In the genomic region with DNA sequence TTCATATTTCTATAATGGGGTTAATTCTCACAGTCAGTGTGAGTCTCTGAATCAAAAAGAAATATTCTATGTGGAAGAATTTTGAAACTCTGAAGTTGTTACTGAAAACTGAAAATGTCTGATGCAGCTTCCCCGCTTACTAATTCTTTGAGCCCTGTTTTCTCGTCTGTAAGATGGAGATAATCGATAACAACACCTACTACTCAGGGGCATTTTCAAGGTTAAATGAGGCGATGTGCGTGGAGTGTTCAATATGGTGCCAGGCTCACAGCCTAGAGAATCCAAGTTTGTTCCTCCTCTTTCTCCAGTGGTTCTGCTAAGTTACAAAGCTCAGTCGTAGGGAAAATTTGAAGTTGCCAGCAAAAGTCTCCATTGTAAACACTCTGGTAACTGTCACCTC, we compare ENCODE assay signal across 14 cellular contexts.
DNase-seq lines count a peak whose midpoint lies in the region; ATAC-seq and TF ChIP-seq lines count a peak whose summit lies in the region.
"Had no signal": no experiment of that assay in that cellular context is flagged by ENCODE, and none has a peak within 500 bp of the region (broad histone marks: within the 10 kb centered on the region; RNA-seq: fewer than 3 reads in every experiment).

No MANE protein-coding gene starts in this region.

- H3K27me3 ChIP-seq in tibial artery = peaks cover 0 to 5% of the 10 kb centered on the region in 2 donors
- H3K27me3 ChIP-seq: BLaER1 treated with 17β-estradiol and CSF1 and Interleukin-3, amounts not matched to agents 10 nM and 100 nM had no signal

- H3K4me3 Mint-ChIP-seq in activated CD4-positive, alpha-beta T cell treated with anti-CD3 and anti-CD28 coated beads, Interleukin-2, amount 10 ng/mL, durations not matched to agents 24 days and 14 days = no peak overlapping the region
- H3K4me3 Mint-ChIP-seq in natural killer cell treated with Interleukin-12 subunit alpha and Interleukin-12 subunit beta and Interleukin-15 and Interleukin-18, amount 100 ng/mL, for 72 hours = peak overlapping the region; percentile 29
- no peak overlapping the region for H3K4me3 Mint-ChIP-seq in natural killer cell
- no peak overlapping the region for H3K4me3 Mint-ChIP-seq in activated CD4-positive, alpha-beta memory T cell treated with anti-CD3 and anti-CD28 coated beads for 36 hours
- H3K4me3 Mint-ChIP-seq in stimulated activated effector memory CD8-positive, alpha-beta T cell treated with anti-CD3 and anti-CD28 coated beads, Interleukin-12 subunit alpha, Interleukin-12 subunit beta, amount 100 ng/mL, for 72 hours = no peak overlapping the region
- no peak overlapping the region for H3K4me3 Mint-ChIP-seq in stimulated activated memory B cell treated with anti-CD40 and anti-IgM and Interleukin-4, amounts not matched to agents 10 μg/mL and 1 μg/mL and 100 μg/mL, for 72 hours
- H3K4me3 Mint-ChIP-seq: CD4-positive, CD25-positive, alpha-beta regulatory T cell had no signal

- POLR2A ChIA-PET in activated CD4-positive, alpha-beta memory T cell treated with anti-CD3 and anti-CD28 coated beads for 36 hours (lab: Charles Lee) = interaction anchor here (1.2 kb wide), 1 partner anchor 42 kb away, joined by 3 read pairs; no protein-coding TSS in a partner anchor

- ATAC-seq in natural killer cell treated with Interleukin-12 subunit alpha and Interleukin-12 subunit beta and Interleukin-15 and Interleukin-18, amount 100 ng/mL, for 72 hours = no peak
- no peak for ATAC-seq in natural killer cell
- peak; percentile 62 for ATAC-seq in stimulated activated effector memory CD8-positive, alpha-beta T cell treated with anti-CD3 and anti-CD28 coated beads, Interleukin-12 subunit alpha, Interleukin-12 subunit beta, amount 100 ng/mL, for 72 hours
- ATAC-seq in stimulated activated memory B cell treated with anti-CD40 and anti-IgM and Interleukin-4, amounts not matched to agents 10 μg/mL and 1 μg/mL and 100 μg/mL, for 72 hours = no peak

- CTCF ChIA-PET in activated CD4-positive, alpha-beta memory T cell treated with anti-CD3 and anti-CD28 coated beads for 36 hours (lab: Charles Lee) = interaction anchor here (1.5 to 4.9 kb wide), 2 partner anchors 20 to 391 kb away, joined by 6 to 29 read pairs; a partner anchor contains a TSS

- no peaks in the 10 kb centered on the region for H3K36me3 ChIP-seq in tibial artery
- H3K36me3 ChIP-seq: HAP-1 had no signal

- intact Hi-C loops in activated CD4-positive, alpha-beta T cell treated with anti-CD3 and anti-CD28 coated beads, Interleukin-2, amount 10 ng/mL, durations not matched to agents 24 days and 14 days (cut with micrococcal nuclease) = no loop called here
- intact Hi-C loops in natural killer cell (cut with micrococcal nuclease) (no loop called here), tibial artery (cut with DNase I; ENCODE audit: low total_unique reads) (no loop called here)
- intact Hi-C loops in activated CD4-positive, alpha-beta memory T cell treated with anti-CD3 and anti-CD28 coated beads for 36 hours (cut with micrococcal nuclease) = loop anchor here (2.0 kb wide), 4 partner anchors 21 to 597 kb away; no protein-coding TSS in a partner anchor

- H3K27ac ChIP-seq in tibial artery = no peak overlapping the region
- H3K27ac ChIP-seq: BLaER1 treated with 17β-estradiol and CSF1 and Interleukin-3, amounts not matched to agents 10 nM and 100 nM had no signal

- no peaks in the 10 kb centered on the region for H3K9me3 ChIP-seq in tibial artery
- H3K9me3 ChIP-seq: HAP-1 had no signal

- no peak for DNase-seq in activated CD4-positive, alpha-beta T cell treated with anti-CD3 and anti-CD28 coated beads, Interleukin-2, amount 10 ng/mL, durations not matched to agents 24 days and 14 days
- DNase-seq in activated CD4-positive, alpha-beta T cell treated with anti-CD3 and anti-CD28 coated beads for 4 hours = no peak
- DNase-seq in natural killer cell treated with Interleukin-12 subunit alpha and Interleukin-12 subunit beta and Interleukin-15 and Interleukin-18, amount 100 ng/mL, for 72 hours (ENCODE audit: low spot score) = no peak
- DNase-seq in natural killer cell (no peak), tibial artery (no peak)
- peak; percentile 22 for DNase-seq in activated CD4-positive, alpha-beta memory T cell treated with anti-CD3 and anti-CD28 coated beads for 36 hours
- DNase-seq in stimulated activated effector memory CD8-positive, alpha-beta T cell treated with anti-CD3 and anti-CD28 coated beads, Interleukin-12 subunit alpha, Interleukin-12 subunit beta, amount 100 ng/mL, for 72 hours (ENCODE audit: low spot score in 2 of 2) = peak in 1 of 2 donors; percentile 59
- DNase-seq: 8988T; CD4-positive, CD25-positive, alpha-beta regulatory T cell; DMS53; GF-D8 had no signal

- H3K4me1 ChIP-seq in tibial artery = no peaks in the 10 kb centered on the region
- H3K4me1 ChIP-seq: BLaER1 treated with 17β-estradiol and CSF1 and Interleukin-3, amounts not matched to agents 10 nM and 100 nM; HAP-1 had no signal

- no peaks in the 10 kb centered on the region for H3K9me3 Mint-ChIP-seq in activated CD4-positive, alpha-beta T cell treated with anti-CD3 and anti-CD28 coated beads, Interleukin-2, amount 10 ng/mL, durations not matched to agents 24 days and 14 days
- H3K9me3 Mint-ChIP-seq in natural killer cell treated with Interleukin-12 subunit alpha and Interleukin-12 subunit beta and Interleukin-15 and Interleukin-18, amount 100 ng/mL, for 72 hours = no peaks in the 10 kb centered on the region
- H3K9me3 Mint-ChIP-seq in natural killer cell = no peaks in the 10 kb centered on the region
- H3K9me3 Mint-ChIP-seq in activated CD4-positive, alpha-beta memory T cell treated with anti-CD3 and anti-CD28 coated beads for 36 hours = no peaks in the 10 kb centered on the region
- no peaks in the 10 kb centered on the region for H3K9me3 Mint-ChIP-seq in stimulated activated effector memory CD8-positive, alpha-beta T cell treated with anti-CD3 and anti-CD28 coated beads, Interleukin-12 subunit alpha, Interleukin-12 subunit beta, amount 100 ng/mL, for 72 hours
- H3K9me3 Mint-ChIP-seq in stimulated activated memory B cell treated with anti-CD40 and anti-IgM and Interleukin-4, amounts not matched to agents 10 μg/mL and 1 μg/mL and 100 μg/mL, for 72 hours = peaks cover 7% of the 10 kb centered on the region
- H3K9me3 Mint-ChIP-seq: CD4-positive, CD25-positive, alpha-beta regulatory T cell had no signal

- peak overlapping the region; percentile 26 for H3K27ac Mint-ChIP-seq in activated CD4-positive, alpha-beta T cell treated with anti-CD3 and anti-CD28 coated beads, Interleukin-2, amount 10 ng/mL, durations not matched to agents 24 days and 14 days
- H3K27ac Mint-ChIP-seq in natural killer cell treated with Interleukin-12 subunit alpha and Interleukin-12 subunit beta and Interleukin-15 and Interleukin-18, amount 100 ng/mL, for 72 hours = no peak overlapping the region
- H3K27ac Mint-ChIP-seq in natural killer cell = no peak overlapping the region
- peak overlapping the region; percentile 16 for H3K27ac Mint-ChIP-seq in activated CD4-positive, alpha-beta memory T cell treated with anti-CD3 and anti-CD28 coated beads for 36 hours
- no peak overlapping the region for H3K27ac Mint-ChIP-seq in stimulated activated effector memory CD8-positive, alpha-beta T cell treated with anti-CD3 and anti-CD28 coated beads, Interleukin-12 subunit alpha, Interleukin-12 subunit beta, amount 100 ng/mL, for 72 hours
- no peak overlapping the region for H3K27ac Mint-ChIP-seq in stimulated activated memory B cell treated with anti-CD40 and anti-IgM and Interleukin-4, amounts not matched to agents 10 μg/mL and 1 μg/mL and 100 μg/mL, for 72 hours

- H3K36me3 Mint-ChIP-seq in activated CD4-positive, alpha-beta T cell treated with anti-CD3 and anti-CD28 coated beads, Interleukin-2, amount 10 ng/mL, durations not matched to agents 24 days and 14 days (ENCODE audit: low read depth) = no peaks in the 10 kb centered on the region
- H3K36me3 Mint-ChIP-seq in natural killer cell treated with Interleukin-12 subunit alpha and Interleukin-12 subunit beta and Interleukin-15 and Interleukin-18, amount 100 ng/mL, for 72 hours = no peaks in the 10 kb centered on the region
- H3K36me3 Mint-ChIP-seq in natural killer cell = no peaks in the 10 kb centered on the region
- H3K36me3 Mint-ChIP-seq in activated CD4-positive, alpha-beta memory T cell treated with anti-CD3 and anti-CD28 coated beads for 36 hours = no peaks in the 10 kb centered on the region
- H3K36me3 Mint-ChIP-seq in stimulated activated effector memory CD8-positive, alpha-beta T cell treated with anti-CD3 and anti-CD28 coated beads, Interleukin-12 subunit alpha, Interleukin-12 subunit beta, amount 100 ng/mL, for 72 hours = no peaks in the 10 kb centered on the region
- peaks cover 6% of the 10 kb centered on the region for H3K36me3 Mint-ChIP-seq in stimulated activated memory B cell treated with anti-CD40 and anti-IgM and Interleukin-4, amounts not matched to agents 10 μg/mL and 1 μg/mL and 100 μg/mL, for 72 hours
- H3K36me3 Mint-ChIP-seq: CD4-positive, CD25-positive, alpha-beta regulatory T cell had no signal

- no peak overlapping the region for H3K4me3 ChIP-seq in tibial artery
- H3K4me3 ChIP-seq: BLaER1 treated with 17β-estradiol and CSF1 and Interleukin-3, amounts not matched to agents 10 nM and 100 nM; HAP-1 had no signal

- TF ChIP-seq CTCF in natural killer cell (IDR thresholded peaks at IDR 0.05) (no peak), tibial artery (IDR thresholded peaks at IDR 0.05) (no peak)

- peaks cover 6% of the 10 kb centered on the region for H3K27me3 Mint-ChIP-seq in activated CD4-positive, alpha-beta T cell treated with anti-CD3 and anti-CD28 coated beads, Interleukin-2, amount 10 ng/mL, durations not matched to agents 24 days and 14 days
- H3K27me3 Mint-ChIP-seq in natural killer cell treated with Interleukin-12 subunit alpha and Interleukin-12 subunit beta and Interleukin-15 and Interleukin-18, amount 100 ng/mL, for 72 hours = peaks cover 7 to 8% of the 10 kb centered on the region in 2 donors
- peaks cover 12 to 14% of the 10 kb centered on the region in 2 donors for H3K27me3 Mint-ChIP-seq in natural killer cell (ENCODE audit: low read depth in 2 of 2)
- no peaks in the 10 kb centered on the region for H3K27me3 Mint-ChIP-seq in activated CD4-positive, alpha-beta memory T cell treated with anti-CD3 and anti-CD28 coated beads for 36 hours
- no peaks in the 10 kb centered on the region for H3K27me3 Mint-ChIP-seq in stimulated activated memory B cell treated with anti-CD40 and anti-IgM and Interleukin-4, amounts not matched to agents 10 μg/mL and 1 μg/mL and 100 μg/mL, for 72 hours
- H3K27me3 Mint-ChIP-seq: CD4-positive, CD25-positive, alpha-beta regulatory T cell had no signal

- H3K4me1 Mint-ChIP-seq in activated CD4-positive, alpha-beta T cell treated with anti-CD3 and anti-CD28 coated beads, Interleukin-2, amount 10 ng/mL, durations not matched to agents 24 days and 14 days = no peaks in the 10 kb centered on the region
- no peaks in the 10 kb centered on the region for H3K4me1 Mint-ChIP-seq in natural killer cell treated with Interleukin-12 subunit alpha and Interleukin-12 subunit beta and Interleukin-15 and Interleukin-18, amount 100 ng/mL, for 72 hours (ENCODE audit: low read depth in 2 of 2)
- H3K4me1 Mint-ChIP-seq in natural killer cell = no peaks in the 10 kb centered on the region
- H3K4me1 Mint-ChIP-seq in activated CD4-positive, alpha-beta memory T cell treated with anti-CD3 and anti-CD28 coated beads for 36 hours (ENCODE audit: low read depth) = peaks cover 8% of the 10 kb centered on the region
- no peaks in the 10 kb centered on the region for H3K4me1 Mint-ChIP-seq in stimulated activated effector memory CD8-positive, alpha-beta T cell treated with anti-CD3 and anti-CD28 coated beads, Interleukin-12 subunit alpha, Interleukin-12 subunit beta, amount 100 ng/mL, for 72 hours
- H3K4me1 Mint-ChIP-seq in stimulated activated memory B cell treated with anti-CD40 and anti-IgM and Interleukin-4, amounts not matched to agents 10 μg/mL and 1 μg/mL and 100 μg/mL, for 72 hours = no peaks in the 10 kb centered on the region

Comparison
In these comparisons a context has a peak if more than half of its experiments do, and no peak if none do; other contexts are left out.
1. H3K27ac Mint-ChIP-seq: peak in activated CD4-positive, alpha-beta T cell treated with anti-CD3 and anti-CD28 coated beads, Interleukin-2, amount 10 ng/mL, durations not matched to agents 24 days and 14 days (single experiment) and activated CD4-positive, alpha-beta memory T cell treated with anti-CD3 and anti-CD28 coated beads for 36 hours (single experiment); none in natural killer cell treated with Interleukin-12 subunit alpha and Interleukin-12 subunit beta and Interleukin-15 and Interleukin-18, amount 100 ng/mL, for 72 hours (0 of 2), natural killer cell (0 of 2), stimulated activated effector memory CD8-positive, alpha-beta T cell treated with anti-CD3 and anti-CD28 coated beads, Interleukin-12 subunit alpha, Interleukin-12 subunit beta, amount 100 ng/mL, for 72 hours (single experiment) and stimulated activated memory B cell treated with anti-CD40 and anti-IgM and Interleukin-4, amounts not matched to agents 10 μg/mL and 1 μg/mL and 100 μg/mL, for 72 hours (single experiment).